ENCODE assay signal across 25 cellular contexts in the genomic region with DNA sequence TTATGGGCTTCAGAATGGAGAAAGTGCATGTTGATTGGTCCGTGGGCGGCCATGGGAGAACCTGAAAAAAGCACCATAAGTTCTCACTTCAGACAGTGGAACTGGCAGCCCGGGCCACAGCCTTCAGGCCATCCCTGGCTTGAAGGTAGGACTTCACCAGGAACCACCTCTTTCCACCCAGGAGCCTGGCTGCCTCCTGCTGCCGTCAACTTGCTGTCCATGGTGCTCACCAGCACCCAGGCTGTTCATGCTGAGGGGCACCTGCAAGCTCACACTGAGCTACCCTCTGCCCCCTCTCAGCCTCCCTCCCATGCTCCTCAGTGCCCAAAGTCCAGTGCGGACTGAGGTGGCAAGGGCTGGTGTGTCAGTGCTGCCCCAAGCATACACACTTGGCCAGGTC.
"Had no signal": no experiment of that assay in that cellular context is flagged by ENCODE, and none has a peak within 500 bp of the region (broad histone marks: within the 10 kb centered on the region; RNA-seq: fewer than 3 reads in every experiment).

No MANE protein-coding gene starts in this region.

- H3K36me3 ChIP-seq: ascending aorta, brain microvascular endothelial cell, spleen, suprapubic skin, tibial nerve had no signal

- DNase-seq: activated CD4-positive, alpha-beta T cell treated with anti-CD3 and anti-CD28 coated beads for 1 hour; activated CD4-positive, alpha-beta T cell treated with anti-CD3 and anti-CD28 coated beads, Interleukin-2, amount 50 U/mL, for 1 hour; activated CD8-positive, alpha-beta T cell treated with anti-CD3 and anti-CD28 coated beads, Interleukin-2, amount 10 ng/mL, durations not matched to agents 7 days and 5 days; activated gamma-delta T cell treated with Interleukin-2 at 50 U/mL for 16 hours; brain microvascular endothelial cell; central memory CD4-positive, alpha-beta T cell; dermis blood vessel endothelial cell; effector CD8-positive, alpha-beta T cell; glutamatergic neuron; kidney glomerular epithelial cell; left ventricle myocardium superior; midbrain; nephron progenitor cell; nucleus accumbens; spleen; stimulated activated CD4-positive, alpha-beta T cell treated with anti-CD3 and anti-CD28 coated beads, Interleukin-4, amount 100 ng/mL, for 1 hour; T-cell had no signal

- H3K9me3 ChIP-seq: ascending aorta, spleen, suprapubic skin, tibial nerve had no signal

- ATAC-seq: activated CD8-positive, alpha-beta T cell treated with anti-CD3 and anti-CD28 coated beads, Interleukin-2, amount 10 ng/mL, durations not matched to agents 7 days and 5 days; activated naive CD4-positive, alpha-beta T cell treated with anti-CD3 and anti-CD28 coated beads, Interleukin-2, amount 50 U/mL, for 72 hours; left ventricle myocardium superior; T-cell had no signal

- H3K4me3 ChIP-seq: ascending aorta, hepatocyte, spleen, suprapubic skin, tibial nerve had no signal

- H3K79me2 ChIP-seq: hepatocyte had no signal

- H3K27ac ChIP-seq: ascending aorta, brain microvascular endothelial cell, hepatocyte, spleen, suprapubic skin, tibial nerve had no signal

- H3K4me2 ChIP-seq: hepatocyte had no signal

- H3K27me3 ChIP-seq: ascending aorta, brain microvascular endothelial cell, hepatocyte, suprapubic skin, tibial nerve had no signal

- H2AFZ ChIP-seq: hepatocyte had no signal

- H3K4me1 ChIP-seq: ascending aorta, suprapubic skin, tibial nerve had no signal

- FAIRE-seq: frontal cortex, TTC549, urothelium cell line had no signal
